2 cellular contexts compared by ENCODE assay signal in genomic region chr15:98025237-98025636, GRCh38.
TF ChIP-seq lines count a peak whose summit lies in the region.

No MANE protein-coding gene starts in this region.

TF ChIP-seq in GM23338, 12 proteins besides CTCF, POLR2A, EP300 and RAD21 (continued from another document):
- TF ChIP-seq REST (IDR thresholded peaks at IDR 0.05; ENCODE audit: unreplicated experiment): no peak
- no peak for TF ChIP-seq ZNF462 (CRISPR knock-in tag; IDR thresholded peaks at IDR 0.05)
- TF ChIP-seq POLR2AphosphoS5 (IDR thresholded peaks at IDR 0.05; ENCODE audit: low read depth): no peak
- no peak for TF ChIP-seq JUNB (IDR thresholded peaks at IDR 0.05; ENCODE audit: unreplicated experiment)

TF ChIP-seq in WTC11, 78 proteins besides CTCF, POLR2A, EP300 and RAD21 (continued from another document):
- TF ChIP-seq PRDM15 (CRISPR knock-in tag; IDR thresholded peaks at IDR 0.05) (no peak), AFF4 (CRISPR knock-in tag; IDR thresholded peaks at IDR 0.05; ENCODE audit: borderline replicate concordance) (no peak), AR (CRISPR knock-in tag; IDR thresholded peaks at IDR 0.05) (no peak), SP1 (CRISPR knock-in tag; conservative IDR thresholded peaks at IDR 0.05) (no peak)
TF ChIP-seq in WTC11: peak in this region for 0.
